In the genomic region with DNA sequence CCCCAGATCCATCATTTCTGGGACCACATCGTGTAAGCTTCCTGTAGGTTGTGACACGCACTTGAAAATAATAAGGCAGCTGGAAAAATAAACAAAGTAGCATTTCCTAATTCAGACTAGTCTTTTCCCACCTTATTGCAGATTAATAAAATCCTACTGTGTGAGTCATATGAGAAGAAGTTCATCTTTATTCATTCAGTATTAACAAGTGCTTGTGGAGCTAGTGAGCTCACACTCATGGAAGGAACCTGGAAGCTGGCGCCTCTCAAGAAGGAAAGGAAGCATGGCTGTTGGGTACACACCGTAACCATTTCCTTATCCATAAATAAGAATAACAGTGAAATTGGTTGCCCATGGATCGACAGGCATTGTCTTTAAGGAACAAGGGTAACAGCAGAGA, we compare ENCODE assay signal across 26 cellular contexts.
"Had no signal": no experiment of that assay in that cellular context is flagged by ENCODE, and none has a peak within 500 bp of the region (broad histone marks: within the 10 kb centered on the region; RNA-seq: fewer than 3 reads in every experiment).

No MANE protein-coding gene starts in this region.

- H3K27me3 ChIP-seq: brain microvascular endothelial cell, foreskin keratinocyte, gastrocnemius medialis had no signal

- H3K36me3 Mint-ChIP-seq: activated naive CD8-positive, alpha-beta T cell; WTC11 had no signal

- H3K4me3 Mint-ChIP-seq: activated CD4-positive, alpha-beta memory T cell treated with anti-CD3 and anti-CD28 coated beads, Interleukin-2, amount 10 ng/mL, durations not matched to agents 7 days and 5 days; activated CD4-positive, alpha-beta T cell treated with anti-CD3 and anti-CD28 coated beads, Interleukin-2, amount 10 ng/mL, durations not matched to agents 7 days and 5 days; activated naive CD8-positive, alpha-beta T cell; activated T-cell treated with anti-CD3 and anti-CD28 coated beads, Interleukin-2, amount 50 U/mL, for 24 hours; activated T-cell treated with anti-CD3 and anti-CD28 coated beads, Interleukin-2, amount 50 U/mL, for 72 hours; central memory CD8-positive, alpha-beta T cell; WTC11 had no signal

- DNase-seq: activated CD4-positive, alpha-beta memory T cell treated with anti-CD3 and anti-CD28 coated beads, Interleukin-2, amount 10 ng/mL, durations not matched to agents 7 days and 5 days; activated CD4-positive, alpha-beta T cell treated with anti-CD3 and anti-CD28 coated beads for 1 hour; activated CD4-positive, alpha-beta T cell treated with anti-CD3 and anti-CD28 coated beads for 4 hours; activated CD4-positive, alpha-beta T cell treated with anti-CD3 and anti-CD28 coated beads, Interleukin-2, amount 10 ng/mL, durations not matched to agents 7 days and 5 days; activated CD4-positive, alpha-beta T cell treated with anti-CD3 and anti-CD28 coated beads, Interleukin-2, amount 50 U/mL, for 4 hours; activated CD8-positive, alpha-beta memory T cell treated with anti-CD3 and anti-CD28 coated beads, Interleukin-2, amount 50 U/mL, for 48 hours; activated gamma-delta T cell; activated naive CD4-positive, alpha-beta T cell; activated naive CD4-positive, alpha-beta T cell treated with anti-CD3 and anti-CD28 coated beads, Interleukin-2, amount 50 U/mL, for 16 hours; activated T-cell treated with anti-CD3 and anti-CD28 coated beads for 4 hours; activated T-cell treated with anti-CD3 and anti-CD28 coated beads, Interleukin-2, amount 50 U/mL, for 24 hours; activated T-cell treated with anti-CD3 and anti-CD28 coated beads, Interleukin-2, amount 50 U/mL, for 72 hours; amniotic stem cell; anterior cingulate cortex; brain microvascular endothelial cell; cortex of kidney; effector CD8-positive, alpha-beta T cell; erythroblast; foreskin keratinocyte; gastrocnemius medialis; head of caudate nucleus; T-helper 2 cell had no signal

- H3K4me3 ChIP-seq: esophagus muscularis mucosa, gastrocnemius medialis had no signal

- ATAC-seq: activated T-cell treated with anti-CD3 and anti-CD28 coated beads, Interleukin-2, amount 50 U/mL, for 72 hours; foreskin keratinocyte; gastrocnemius medialis; WTC11 had no signal

- H3K27me3 Mint-ChIP-seq: activated naive CD8-positive, alpha-beta T cell had no signal

- H3K36me3 ChIP-seq: brain microvascular endothelial cell, esophagus muscularis mucosa, gastrocnemius medialis had no signal

- H3K9me3 Mint-ChIP-seq: activated CD4-positive, alpha-beta memory T cell treated with anti-CD3 and anti-CD28 coated beads, Interleukin-2, amount 10 ng/mL, durations not matched to agents 7 days and 5 days; activated CD4-positive, alpha-beta T cell treated with anti-CD3 and anti-CD28 coated beads, Interleukin-2, amount 10 ng/mL, durations not matched to agents 7 days and 5 days; activated T-cell treated with anti-CD3 and anti-CD28 coated beads, Interleukin-2, amount 50 U/mL, for 24 hours; activated T-cell treated with anti-CD3 and anti-CD28 coated beads, Interleukin-2, amount 50 U/mL, for 72 hours; central memory CD8-positive, alpha-beta T cell; WTC11 had no signal

- H3K4me1 Mint-ChIP-seq: activated CD4-positive, alpha-beta memory T cell treated with anti-CD3 and anti-CD28 coated beads, Interleukin-2, amount 10 ng/mL, durations not matched to agents 7 days and 5 days; central memory CD8-positive, alpha-beta T cell had no signal

- H3K27ac Mint-ChIP-seq: activated CD4-positive, alpha-beta memory T cell treated with anti-CD3 and anti-CD28 coated beads, Interleukin-2, amount 10 ng/mL, durations not matched to agents 7 days and 5 days; activated CD4-positive, alpha-beta T cell treated with anti-CD3 and anti-CD28 coated beads, Interleukin-2, amount 10 ng/mL, durations not matched to agents 7 days and 5 days; activated naive CD8-positive, alpha-beta T cell; activated T-cell treated with anti-CD3 and anti-CD28 coated beads, Interleukin-2, amount 50 U/mL, for 24 hours; activated T-cell treated with anti-CD3 and anti-CD28 coated beads, Interleukin-2, amount 50 U/mL, for 72 hours; WTC11 had no signal
